In genomic region chr2:138125306-138125900, GRCh38 we compare ENCODE assay signal across 25 cellular contexts.
"Had no signal": no experiment of that assay in that cellular context is flagged by ENCODE, and none has a peak within 500 bp of the region (broad histone marks: within the 10 kb centered on the region; RNA-seq: fewer than 3 reads in every experiment).

No MANE protein-coding gene starts in this region.

- H3K4me3 ChIP-seq: ascending aorta, coronary artery, dorsolateral prefrontal cortex, gastroesophageal sphincter, hepatocyte, right atrium auricular region, vagina had no signal

- H3K9me3 ChIP-seq: ascending aorta, gastroesophageal sphincter, right atrium auricular region, vagina had no signal

- H3K36me3 Mint-ChIP-seq: activated naive CD4-positive, alpha-beta T cell treated with anti-CD3 and anti-CD28 coated beads, Interleukin-2, amount 10 ng/mL, durations not matched to agents 7 days and 5 days; activated naive CD8-positive, alpha-beta T cell treated with anti-CD3 and anti-CD28 coated beads, Interleukin-2, amount 10 ng/mL, durations not matched to agents 7 days and 5 days; brain; naive thymus-derived CD8-positive, alpha-beta T cell; stimulated activated effector memory CD8-positive, alpha-beta T cell treated with anti-CD3 and anti-CD28 coated beads, Interleukin-12 subunit alpha, Interleukin-12 subunit beta, amount 100 ng/mL, for 72 hours; type B pancreatic cell had no signal

- FAIRE-seq: keratinocyte had no signal

- H3K36me3 ChIP-seq: ascending aorta, gastroesophageal sphincter, right atrium auricular region, vagina had no signal

- H3K4me1 ChIP-seq: ascending aorta, gastroesophageal sphincter, right atrium auricular region, vagina had no signal

- H3K79me2 ChIP-seq: hepatocyte had no signal

- H3K27me3 ChIP-seq: ascending aorta, dorsolateral prefrontal cortex, gastroesophageal sphincter, hepatocyte, right atrium auricular region, vagina had no signal

- H3K9me3 Mint-ChIP-seq: activated CD4-positive, alpha-beta memory T cell treated with anti-CD3 and anti-CD28 coated beads, Interleukin-2, amount 10 ng/mL, durations not matched to agents 7 days and 5 days; activated CD4-positive, alpha-beta T cell treated with anti-CD3 and anti-CD28 coated beads, Interleukin-2, amount 10 ng/mL, durations not matched to agents 7 days and 5 days; activated naive CD4-positive, alpha-beta T cell treated with anti-CD3 and anti-CD28 coated beads, Interleukin-2, amount 10 ng/mL, durations not matched to agents 7 days and 5 days; activated naive CD8-positive, alpha-beta T cell treated with anti-CD3 and anti-CD28 coated beads, Interleukin-2, amount 10 ng/mL, durations not matched to agents 7 days and 5 days; activated T-cell treated with anti-CD3 and anti-CD28 coated beads, Interleukin-2, amount 50 U/mL, for 24 hours; brain; type B pancreatic cell had no signal

- H3K27ac ChIP-seq: ascending aorta, coronary artery, dorsolateral prefrontal cortex, gastroesophageal sphincter, hepatocyte, right atrium auricular region, vagina had no signal

- H3K4me1 Mint-ChIP-seq: activated CD4-positive, alpha-beta memory T cell treated with anti-CD3 and anti-CD28 coated beads, Interleukin-2, amount 10 ng/mL, durations not matched to agents 7 days and 5 days; activated CD4-positive, alpha-beta T cell treated with anti-CD3 and anti-CD28 coated beads, Interleukin-2, amount 10 ng/mL, durations not matched to agents 7 days and 5 days; activated naive CD4-positive, alpha-beta T cell treated with anti-CD3 and anti-CD28 coated beads, Interleukin-2, amount 10 ng/mL, durations not matched to agents 7 days and 5 days; activated naive CD8-positive, alpha-beta T cell treated with anti-CD3 and anti-CD28 coated beads, Interleukin-2, amount 10 ng/mL, durations not matched to agents 7 days and 5 days; brain; naive thymus-derived CD8-positive, alpha-beta T cell; stimulated activated effector memory CD8-positive, alpha-beta T cell treated with anti-CD3 and anti-CD28 coated beads, Interleukin-12 subunit alpha, Interleukin-12 subunit beta, amount 100 ng/mL, for 72 hours had no signal

- H3K27me3 Mint-ChIP-seq: activated CD4-positive, alpha-beta memory T cell treated with anti-CD3 and anti-CD28 coated beads, Interleukin-2, amount 10 ng/mL, durations not matched to agents 7 days and 5 days; activated CD4-positive, alpha-beta T cell treated with anti-CD3 and anti-CD28 coated beads, Interleukin-2, amount 10 ng/mL, durations not matched to agents 7 days and 5 days; activated naive CD4-positive, alpha-beta T cell treated with anti-CD3 and anti-CD28 coated beads, Interleukin-2, amount 10 ng/mL, durations not matched to agents 7 days and 5 days; activated naive CD8-positive, alpha-beta T cell treated with anti-CD3 and anti-CD28 coated beads, Interleukin-2, amount 10 ng/mL, durations not matched to agents 7 days and 5 days; activated T-cell treated with anti-CD3 and anti-CD28 coated beads, Interleukin-2, amount 50 U/mL, for 24 hours; stimulated activated naive CD8-positive, alpha-beta T cell treated with anti-CD3 and anti-CD28 coated beads, Interleukin-15, Interleukin-2, amounts not matched to agents 100 ng/mL and 50 ng/mL, for 24 hours; type B pancreatic cell had no signal

- H3K27ac Mint-ChIP-seq: activated CD4-positive, alpha-beta memory T cell treated with anti-CD3 and anti-CD28 coated beads, Interleukin-2, amount 10 ng/mL, durations not matched to agents 7 days and 5 days; activated CD4-positive, alpha-beta T cell treated with anti-CD3 and anti-CD28 coated beads, Interleukin-2, amount 10 ng/mL, durations not matched to agents 7 days and 5 days; activated naive CD4-positive, alpha-beta T cell treated with anti-CD3 and anti-CD28 coated beads, Interleukin-2, amount 10 ng/mL, durations not matched to agents 7 days and 5 days; activated naive CD8-positive, alpha-beta T cell treated with anti-CD3 and anti-CD28 coated beads, Interleukin-2, amount 10 ng/mL, durations not matched to agents 7 days and 5 days; activated T-cell treated with anti-CD3 and anti-CD28 coated beads, Interleukin-2, amount 50 U/mL, for 24 hours; brain; stimulated activated effector memory CD8-positive, alpha-beta T cell treated with anti-CD3 and anti-CD28 coated beads, Interleukin-12 subunit alpha, Interleukin-12 subunit beta, amount 100 ng/mL, for 72 hours; stimulated activated naive CD8-positive, alpha-beta T cell treated with anti-CD3 and anti-CD28 coated beads, Interleukin-15, Interleukin-2, amounts not matched to agents 100 ng/mL and 50 ng/mL, for 24 hours; type B pancreatic cell had no signal

- H3K4me3 Mint-ChIP-seq: activated CD4-positive, alpha-beta memory T cell treated with anti-CD3 and anti-CD28 coated beads, Interleukin-2, amount 10 ng/mL, durations not matched to agents 7 days and 5 days; activated CD4-positive, alpha-beta T cell treated with anti-CD3 and anti-CD28 coated beads, Interleukin-2, amount 10 ng/mL, durations not matched to agents 7 days and 5 days; activated naive CD4-positive, alpha-beta T cell treated with anti-CD3 and anti-CD28 coated beads, Interleukin-2, amount 10 ng/mL, durations not matched to agents 7 days and 5 days; activated naive CD8-positive, alpha-beta T cell treated with anti-CD3 and anti-CD28 coated beads, Interleukin-2, amount 10 ng/mL, durations not matched to agents 7 days and 5 days; activated T-cell treated with anti-CD3 and anti-CD28 coated beads, Interleukin-2, amount 50 U/mL, for 24 hours; brain; naive thymus-derived CD8-positive, alpha-beta T cell; stimulated activated effector memory CD8-positive, alpha-beta T cell treated with anti-CD3 and anti-CD28 coated beads, Interleukin-12 subunit alpha, Interleukin-12 subunit beta, amount 100 ng/mL, for 72 hours; stimulated activated naive CD8-positive, alpha-beta T cell treated with anti-CD3 and anti-CD28 coated beads, Interleukin-15, Interleukin-2, amounts not matched to agents 100 ng/mL and 50 ng/mL, for 24 hours; type B pancreatic cell had no signal

- H3K4me2 ChIP-seq: hepatocyte had no signal

- DNase-seq: activated CD4-positive, alpha-beta memory T cell treated with anti-CD3 and anti-CD28 coated beads, Interleukin-2, amount 10 ng/mL, durations not matched to agents 7 days and 5 days; activated CD4-positive, alpha-beta T cell treated with anti-CD3 and anti-CD28 coated beads for 1 hour; activated CD4-positive, alpha-beta T cell treated with anti-CD3 and anti-CD28 coated beads, Interleukin-2, amount 10 ng/mL, durations not matched to agents 7 days and 5 days; activated CD8-positive, alpha-beta memory T cell treated with anti-CD3 and anti-CD28 coated beads, Interleukin-2, amount 50 U/mL, for 48 hours; activated gamma-delta T cell; activated naive CD4-positive, alpha-beta T cell treated with anti-CD3 and anti-CD28 coated beads, Interleukin-2, amount 10 ng/mL, durations not matched to agents 7 days and 5 days; activated naive CD8-positive, alpha-beta T cell treated with anti-CD3 and anti-CD28 coated beads, Interleukin-2, amount 10 ng/mL, durations not matched to agents 7 days and 5 days; activated T-cell treated with anti-CD3 and anti-CD28 coated beads, Interleukin-2, amount 50 U/mL, for 24 hours; dorsolateral prefrontal cortex; effector memory CD4-positive, alpha-beta T cell; left colon; mesenchymal stem cell; naive thymus-derived CD8-positive, alpha-beta T cell; stimulated activated CD4-positive, alpha-beta T cell treated with anti-CD3 and anti-CD28 coated beads, Interleukin-4, amount 100 ng/mL, for 1 hour had no signal

- H2AFZ ChIP-seq: hepatocyte had no signal

- ATAC-seq: gastroesophageal sphincter; left colon; naive thymus-derived CD8-positive, alpha-beta T cell; stimulated activated effector memory CD8-positive, alpha-beta T cell treated with anti-CD3 and anti-CD28 coated beads, Interleukin-12 subunit alpha, Interleukin-12 subunit beta, amount 100 ng/mL, for 72 hours had no signal
